ENCODE assay signal across 16 cellular contexts in the genomic region with DNA sequence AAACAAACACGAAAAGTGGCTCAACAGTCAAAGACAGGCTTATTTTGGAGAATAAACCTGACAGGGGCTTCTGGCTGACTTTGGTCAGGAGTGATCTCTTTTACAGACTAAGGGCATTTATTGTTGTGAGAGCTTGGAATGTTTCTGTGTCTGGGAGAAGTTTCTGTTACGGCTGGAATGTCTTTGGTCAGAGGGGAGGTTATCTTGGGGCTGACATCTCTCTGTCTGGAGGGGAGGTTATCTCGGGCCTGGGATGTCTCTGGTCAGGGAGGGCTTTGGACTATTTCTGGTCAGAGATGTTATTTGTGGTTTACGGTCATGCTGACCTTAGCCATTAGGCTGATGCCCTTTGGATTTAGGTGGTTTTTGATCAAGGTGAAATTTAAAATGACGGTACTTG.
DNase-seq lines count a peak whose midpoint lies in the region; ATAC-seq and TF ChIP-seq lines count a peak whose summit lies in the region.
"Had no signal": no experiment of that assay in that cellular context is flagged by ENCODE, and none has a peak within 500 bp of the region (broad histone marks: within the 10 kb centered on the region; RNA-seq: fewer than 3 reads in every experiment).

No MANE protein-coding gene starts in this region.

- H3F3A ChIP-seq in SU-DHL-6 (ENCODE audit: insufficient read depth): no peaks in the 10 kb centered on the region

- H3K27me3 ChIP-seq in SU-DHL-6 (ENCODE audit: low read length) (no peaks in the 10 kb centered on the region), endodermal cell (ENCODE audit: control insufficient read depth, insufficient read depth, low read length, poor library complexity, severe bottlenecking) (no peaks in the 10 kb centered on the region)

- no peaks in the 10 kb centered on the region for H3K4me1 ChIP-seq in endodermal cell (ENCODE audit: control insufficient read depth, insufficient read depth, low read length)

- H3K4me3 Mint-ChIP-seq in endodermal cell: no peak overlapping the region
- H3K4me3 Mint-ChIP-seq: CD4-positive, alpha-beta memory T cell; HFFc6 had no signal

- 94 to 100% methylated on average over 1 to 5 of the region's 5 CpGs for WGBS in endodermal cell (ENCODE audit: insufficient coverage in 1 of 2, insufficient read length in 1 of 2), 2 experiments

- no peaks in the 10 kb centered on the region for H3K36me3 Mint-ChIP-seq in endodermal cell (ENCODE audit: low read depth)
- H3K36me3 Mint-ChIP-seq in activated naive CD4-positive, alpha-beta T cell treated with anti-CD3 and anti-CD28 coated beads, Interleukin-2, amount 50 U/mL, for 72 hours: no peaks in the 10 kb centered on the region
- H3K36me3 Mint-ChIP-seq: CD4-positive, alpha-beta memory T cell had no signal

- DNase-seq in endodermal cell: no peak
- peak; percentile 7 for DNase-seq in myocyte (ENCODE audit: low read depth)
- DNase-seq in head of caudate nucleus: no peak
- DNase-seq in activated naive CD4-positive, alpha-beta T cell treated with anti-CD3 and anti-CD28 coated beads, Interleukin-2, amount 50 U/mL, for 72 hours (ENCODE audit: low spot score in 2 of 2): no peak
- no peak for DNase-seq in T-helper 9 cell
- DNase-seq: C1 segment of cervical spinal cord; Calu3; CD4-positive, alpha-beta memory T cell; COR-L47; DMS53; DMS79 treated with DMSO at 0.1 percent for 48 hours; GOT3; HFFc6 had no signal

- H3K9me2 ChIP-seq in SU-DHL-6 (replicated peaks; ENCODE audit: insufficient read depth, low read length): no peaks in the 10 kb centered on the region

- H2AFZ ChIP-seq in SU-DHL-6 (ENCODE audit: low read depth, low read length, severe bottlenecking): peak overlapping the region; percentile 48

- no peaks in the 10 kb centered on the region for H4K20me1 ChIP-seq in SU-DHL-6 (ENCODE audit: low read depth, low read length)

- intact Hi-C loops in head of caudate nucleus (cut with DNase I): no loop called here

- H3K4me2 ChIP-seq in SU-DHL-6 (ENCODE audit: low read depth, low read length, poor library complexity, severe bottlenecking): no peak overlapping the region

- no peak overlapping the region for H3K27ac ChIP-seq in SU-DHL-6 (ENCODE audit: low read depth, low read length)
- H3K27ac ChIP-seq in endodermal cell (ENCODE audit: low read depth, low read length): no peak overlapping the region

- no peaks in the 10 kb centered on the region for H3K79me2 ChIP-seq in SU-DHL-6 (ENCODE audit: insufficient read depth, low read length)

- no peaks in the 10 kb centered on the region for H3K27me3 Mint-ChIP-seq in endodermal cell (ENCODE audit: insufficient read depth)
- H3K27me3 Mint-ChIP-seq: CD4-positive, alpha-beta memory T cell had no signal

- no peaks in the 10 kb centered on the region for H3K4me1 Mint-ChIP-seq in endodermal cell
- H3K4me1 Mint-ChIP-seq: CD4-positive, alpha-beta memory T cell had no signal

- TF ChIP-seq CTCF in SU-DHL-6 (IDR thresholded peaks at IDR 0.05; ENCODE audit: insufficient read depth, low read length, poor library complexity, severe bottlenecking) (no peak), endodermal cell (conservative IDR thresholded peaks at IDR 0.05) (no peak)

- no peaks in the 10 kb centered on the region for H3K9me3 Mint-ChIP-seq in endodermal cell
- peaks cover 0 to 1% of the 10 kb centered on the region in 2 donors for H3K9me3 Mint-ChIP-seq in activated naive CD4-positive, alpha-beta T cell treated with anti-CD3 and anti-CD28 coated beads, Interleukin-2, amount 50 U/mL, for 72 hours

- H3K9ac ChIP-seq in SU-DHL-6 (ENCODE audit: low read length): no peak overlapping the region
- H3K9ac ChIP-seq in endodermal cell (ENCODE audit: extremely low read depth, low read length, poor library complexity, severe bottlenecking): no peak overlapping the region

- H3K9me3 ChIP-seq in SU-DHL-6 (ENCODE audit: insufficient read depth, low read length) (peaks cover 13% of the 10 kb centered on the region; the same call in 1 of the 2 replicates), endodermal cell (ENCODE audit: control insufficient read depth, low read length) (peaks cover 7% of the 10 kb centered on the region)
- H3K9me3 ChIP-seq: HAP-1 had no signal

- H3K36me3 ChIP-seq in SU-DHL-6 (ENCODE audit: low read length) (no peaks in the 10 kb centered on the region), endodermal cell (ENCODE audit: control insufficient read depth, insufficient read depth, low read length) (no peaks in the 10 kb centered on the region)
- H3K36me3 ChIP-seq: HAP-1 had no signal

- no peak overlapping the region for H3K4me3 ChIP-seq in SU-DHL-6 (ENCODE audit: insufficient read depth, low read length, poor library complexity, severe bottlenecking)
- H3K4me3 ChIP-seq in endodermal cell (ENCODE audit: low read length): no peak overlapping the region
- H3K4me3 ChIP-seq: HAP-1 had no signal

- ATAC-seq in activated naive CD4-positive, alpha-beta T cell treated with anti-CD3 and anti-CD28 coated beads, Interleukin-2, amount 50 U/mL, for 72 hours: no peak
- ATAC-seq in GM21717 (IDR thresholded peaks at IDR 0.05; ENCODE audit: unreplicated experiment): no peak

- peak overlapping the region; percentile 9 for H3K27ac Mint-ChIP-seq in endodermal cell
- H3K27ac Mint-ChIP-seq in activated naive CD4-positive, alpha-beta T cell treated with anti-CD3 and anti-CD28 coated beads, Interleukin-2, amount 50 U/mL, for 72 hours: no peak overlapping the region
- H3K27ac Mint-ChIP-seq: CD4-positive, alpha-beta memory T cell; HFFc6 had no signal
